In the genomic region with DNA sequence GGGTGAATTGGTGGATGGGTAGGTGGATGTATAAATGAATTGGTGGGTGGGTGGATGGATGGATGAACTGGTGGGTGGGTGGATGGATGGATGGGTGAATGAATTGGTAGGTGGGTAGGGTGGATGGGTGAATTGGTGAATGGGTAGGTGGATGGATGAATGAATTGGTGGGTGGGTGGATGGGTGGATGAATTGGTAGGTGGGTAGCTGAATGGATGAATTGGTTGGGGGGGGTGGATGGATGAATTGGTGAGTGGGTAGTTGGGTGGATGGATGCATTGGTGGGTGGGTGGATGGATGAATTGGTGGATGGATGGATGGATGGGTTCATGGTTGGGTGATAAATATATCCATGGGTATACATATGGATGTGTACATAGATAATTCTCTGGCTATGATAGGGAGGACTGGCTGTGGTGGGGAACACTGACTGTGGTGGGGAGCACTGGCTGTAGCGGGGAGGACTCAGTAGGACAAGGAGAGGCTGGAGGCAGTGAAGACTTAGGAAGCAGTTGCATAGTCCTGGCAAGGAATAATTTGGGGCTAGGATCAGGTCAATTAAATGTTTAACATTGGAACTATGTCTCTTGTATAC, we compare ENCODE assay signal across 23 cellular contexts. TPM values are rescaled to one million over a fixed set of nuclear protein-coding genes. Genes with fewer than 3 reads are reported as not detected.
DNase-seq lines count a peak whose midpoint lies in the region; ATAC-seq, FAIRE-seq and TF ChIP-seq lines count a peak whose summit lies in the region.
"Had no signal": no experiment of that assay in that cellular context is flagged by ENCODE, and none has a peak within 500 bp of the region (broad histone marks: within the 10 kb centered on the region; RNA-seq: fewer than 3 reads in every experiment).

No MANE protein-coding gene starts in this region.

- H3K9ac ChIP-seq in HepG2 (ENCODE audit: insufficient read depth, low read depth, low read length), result no peak overlapping the region

- no peak overlapping the region for H2AFZ ChIP-seq in HepG2 (ENCODE audit: low read length)

- no peaks in the 10 kb centered on the region for H3K27me3 Mint-ChIP-seq in activated T-helper 2 cell treated with anti-CD3 and anti-CD28 coated beads, Interferon-gamma antibody, Interleukin-2, Interleukin-4, amounts not matched to agents 10 μg/mL and 5 μg/mL and 100 μg/mL, durations not matched to agents 14 hours and 24 hours and 36 hours (ENCODE audit: low read depth)
- H3K27me3 Mint-ChIP-seq in mesothelial cell of epicardium (ENCODE audit: low read depth), result no peaks in the 10 kb centered on the region
- H3K27me3 Mint-ChIP-seq in activated CD4-positive, alpha-beta T cell treated with anti-CD3 and anti-CD28 coated beads, Interleukin-2, amount 10 ng/mL, durations not matched to agents 7 days and 5 days, result no peaks in the 10 kb centered on the region

- peaks cover 7% of the 10 kb centered on the region; the same call in 1 of the 2 replicates for H3K4me1 ChIP-seq in HepG2 (ENCODE audit: insufficient read depth, low read length)
- no peaks in the 10 kb centered on the region for H3K4me1 ChIP-seq in right lobe of liver

- H4K20me1 ChIP-seq in HepG2 (ENCODE audit: insufficient read depth, low read length), result peaks cover 8% of the 10 kb centered on the region; the same call in 1 of the 2 replicates

- TF ChIP-seq CTCF in HepG2 (CRISPR knock-in tag; IDR thresholded peaks at IDR 0.05), result no peak
- no peak for TF ChIP-seq CTCF in right lobe of liver (IDR thresholded peaks at IDR 0.05)
- no peak for TF ChIP-seq CTCF in mesothelial cell of epicardium (IDR thresholded peaks at IDR 0.05; ENCODE audit: unreplicated experiment)

- FAIRE-seq in HepG2 (lab: Jason Lieb, UNC), result no peak

- peaks cover 57% of the 10 kb centered on the region for H3K36me3 Mint-ChIP-seq in activated T-helper 2 cell treated with anti-CD3 and anti-CD28 coated beads, Interferon-gamma antibody, Interleukin-2, Interleukin-4, amounts not matched to agents 10 μg/mL and 5 μg/mL and 100 μg/mL, durations not matched to agents 14 hours and 24 hours and 36 hours (ENCODE audit: low read depth)
- H3K36me3 Mint-ChIP-seq in mesothelial cell of epicardium, result no peaks in the 10 kb centered on the region
- peaks cover 26% of the 10 kb centered on the region for H3K36me3 Mint-ChIP-seq in activated CD4-positive, alpha-beta T cell treated with anti-CD3 and anti-CD28 coated beads, Interleukin-2, amount 10 ng/mL, durations not matched to agents 7 days and 5 days (ENCODE audit: low read depth)

- no peak overlapping the region for H3K4me3 Mint-ChIP-seq in activated T-helper 2 cell treated with anti-CD3 and anti-CD28 coated beads, Interferon-gamma antibody, Interleukin-2, Interleukin-4, amounts not matched to agents 10 μg/mL and 5 μg/mL and 100 μg/mL, durations not matched to agents 14 hours and 24 hours and 36 hours (ENCODE audit: low read depth)
- H3K4me3 Mint-ChIP-seq in mesothelial cell of epicardium, result no peak overlapping the region
- no peak overlapping the region for H3K4me3 Mint-ChIP-seq in activated CD4-positive, alpha-beta T cell treated with anti-CD3 and anti-CD28 coated beads, Interleukin-2, amount 10 ng/mL, durations not matched to agents 7 days and 5 days

- no peak for TF ChIP-seq POLR2A in HepG2 (IDR thresholded peaks at IDR 0.05; ENCODE audit: insufficient read depth in 1 of 2, low read depth in 2 of 2, low read length in 2 of 2)
- TF ChIP-seq POLR2A in right lobe of liver (IDR thresholded peaks at IDR 0.05), result no peak

- H3K9me3 Mint-ChIP-seq in activated T-helper 2 cell treated with anti-CD3 and anti-CD28 coated beads, Interferon-gamma antibody, Interleukin-2, Interleukin-4, amounts not matched to agents 10 μg/mL and 5 μg/mL and 100 μg/mL, durations not matched to agents 14 hours and 24 hours and 36 hours, result no peaks in the 10 kb centered on the region
- peaks cover 4% of the 10 kb centered on the region for H3K9me3 Mint-ChIP-seq in mesothelial cell of epicardium
- peaks cover 5% of the 10 kb centered on the region for H3K9me3 Mint-ChIP-seq in activated CD4-positive, alpha-beta T cell treated with anti-CD3 and anti-CD28 coated beads, Interleukin-2, amount 10 ng/mL, durations not matched to agents 7 days and 5 days

- intact Hi-C loops in HepG2 (cut with micrococcal nuclease; ENCODE audit: unreplicated experiment), result no loop called here
- intact Hi-C loops in right lobe of liver (cut with DNase I), result no loop called here
- intact Hi-C loops in activated T-helper 2 cell treated with anti-CD3 and anti-CD28 coated beads, Interferon-gamma antibody, Interleukin-2, Interleukin-4, amounts not matched to agents 10 μg/mL and 5 μg/mL and 100 μg/mL, durations not matched to agents 14 hours and 24 hours and 36 hours (cut with micrococcal nuclease), result no loop called here
- intact Hi-C loops in sciatic nerve (cut with DNase I), result no loop called here

- H3K36me3 ChIP-seq in HepG2 (replicated peaks in 1 of 2; ENCODE audit: control insufficient read depth in 1 of 2, insufficient read depth in 2 of 2, low read length in 2 of 2) (peaks cover 6 to 9% of the 10 kb centered on the region in 2 experiments; a peak in 4 of 5 replicates), right lobe of liver (no peaks in the 10 kb centered on the region)
- H3K36me3 ChIP-seq: gastrocnemius medialis had no signal

- H3K27me3 ChIP-seq in HepG2 (ENCODE audit: control insufficient read depth in 1 of 2, insufficient read depth in 2 of 2, low read length in 2 of 2) (no peaks in the 10 kb centered on the region), right lobe of liver (no peaks in the 10 kb centered on the region)
- H3K27me3 ChIP-seq: gastrocnemius medialis, MG63, tibial nerve had no signal

- ATAC-seq in HepG2, result no peak
- no peak for ATAC-seq in right lobe of liver
- ATAC-seq in sciatic nerve, result no peak
- ATAC-seq: activated CD4-positive, CD25-positive, alpha-beta regulatory T cell treated with anti-CD3 and anti-CD28 coated beads, Interleukin-2, amount 50 U/mL, for 24 hours; activated naive CD4-positive, alpha-beta T cell treated with anti-CD3 and anti-CD28 coated beads, Interleukin-2, amount 50 U/mL, for 72 hours; gastrocnemius medialis; psoas muscle had no signal

- no peak for DNase-seq in HepG2 (ENCODE audit: low spot score)
- DNase-seq in right lobe of liver, result no peak
- DNase-seq in activated T-helper 2 cell treated with anti-CD3 and anti-CD28 coated beads, Interferon-gamma antibody, Interleukin-2, Interleukin-4, amounts not matched to agents 10 μg/mL and 5 μg/mL and 100 μg/mL, durations not matched to agents 14 hours and 24 hours and 36 hours (ENCODE audit: low spot score), result no peak
- DNase-seq in mesothelial cell of epicardium (ENCODE audit: low spot score in 2 of 2, unreplicated experiment in 2 of 2), result no peak
- no peak for DNase-seq in stimulated activated CD4-positive, alpha-beta T cell treated with anti-CD3 and anti-CD28 coated beads, Interleukin-12 subunit alpha, Interleukin-12 subunit beta, amount 100 ng/mL, for 4 hours
- DNase-seq in activated CD4-positive, alpha-beta T cell treated with anti-CD3 and anti-CD28 coated beads, Interleukin-2, amount 10 ng/mL, durations not matched to agents 7 days and 5 days, result no peak
- no peak for DNase-seq in sciatic nerve (ENCODE audit: low spot score)
- no peak for DNase-seq in NOMO-1 treated with dmso at 0.1 percent for 144 hours (lab: John Stamatoyannopoulos, UW; ENCODE audit: unreplicated experiment)
- DNase-seq: activated CD8-positive, alpha-beta memory T cell treated with anti-CD3 and anti-CD28 coated beads for 24 hours; C1 segment of cervical spinal cord; effector CD4-positive, alpha-beta T cell; erythroblast; gastrocnemius medialis; islet precursor cell; NCI-H1417 treated with DMSO at 0.1 percent for 48 hours; NCI-H510A; stimulated activated CD4-positive, alpha-beta T cell treated with anti-CD3 and anti-CD28 coated beads, Interleukin-4, amount 100 ng/mL, for 1 hour; stimulated activated naive CD4-positive, alpha-beta T cell treated with Interleukin-2 at 50 U/mL for 16 hours had no signal

- no peak overlapping the region for H3K4me3 ChIP-seq in HepG2 (replicated peaks in 1 of 3; ENCODE audit: insufficient read depth in 1 of 3, low read depth in 2 of 3, low read length in 3 of 3)
- H3K4me3 ChIP-seq in right lobe of liver, result no peak overlapping the region
- H3K4me3 ChIP-seq: gastrocnemius medialis, MG63, psoas muscle, tibial nerve had no signal

- H3K27ac Mint-ChIP-seq in activated T-helper 2 cell treated with anti-CD3 and anti-CD28 coated beads, Interferon-gamma antibody, Interleukin-2, Interleukin-4, amounts not matched to agents 10 μg/mL and 5 μg/mL and 100 μg/mL, durations not matched to agents 14 hours and 24 hours and 36 hours, result peak overlapping the region; percentile 43
- H3K27ac Mint-ChIP-seq in mesothelial cell of epicardium, result peak overlapping the region; percentile 48
- H3K27ac Mint-ChIP-seq in activated CD4-positive, alpha-beta T cell treated with anti-CD3 and anti-CD28 coated beads, Interleukin-2, amount 10 ng/mL, durations not matched to agents 7 days and 5 days, result no peak overlapping the region
- H3K27ac Mint-ChIP-seq: activated naive CD4-positive, alpha-beta T cell treated with anti-CD3 and anti-CD28 coated beads, Interleukin-2, amount 50 U/mL, for 72 hours had no signal

- H3K9me3 ChIP-seq in HepG2 (ENCODE audit: low read length) (no peaks in the 10 kb centered on the region), right lobe of liver (no peaks in the 10 kb centered on the region)
- H3K9me3 ChIP-seq: gastrocnemius medialis, MG63, psoas muscle, tibial nerve had no signal

- no peak overlapping the region for H3K4me2 ChIP-seq in HepG2 (ENCODE audit: low read depth, low read length)

- no peak overlapping the region for H3K27ac ChIP-seq in HepG2 (ENCODE audit: extremely low read length, insufficient read depth, low read length)
- H3K27ac ChIP-seq in right lobe of liver, result no peak overlapping the region
- H3K27ac ChIP-seq: gastrocnemius medialis, psoas muscle, tibial nerve had no signal

- WGBS in HepG2 (ENCODE audit: low lambda C conversion rate), result 0% methylated on average over 1 of the region's 1 CpG
- 100% methylated on average over 1 of the region's 1 CpG for WGBS in right lobe of liver (ENCODE audit: insufficient coverage, low coverage, low lambda C conversion rate, missing lambda C conversion rate)

- H3K4me1 Mint-ChIP-seq in activated T-helper 2 cell treated with anti-CD3 and anti-CD28 coated beads, Interferon-gamma antibody, Interleukin-2, Interleukin-4, amounts not matched to agents 10 μg/mL and 5 μg/mL and 100 μg/mL, durations not matched to agents 14 hours and 24 hours and 36 hours (ENCODE audit: low read depth), result peaks cover 29% of the 10 kb centered on the region
- peaks cover 6% of the 10 kb centered on the region for H3K4me1 Mint-ChIP-seq in mesothelial cell of epicardium
- peaks cover 26% of the 10 kb centered on the region for H3K4me1 Mint-ChIP-seq in activated CD4-positive, alpha-beta T cell treated with anti-CD3 and anti-CD28 coated beads, Interleukin-2, amount 10 ng/mL, durations not matched to agents 7 days and 5 days

- CTCF ChIA-PET in HepG2 (lab: Yijun Ruan, JAX; ENCODE audit: low intra/inter-chr PET ratio, low total read pairs), result no interaction called here
- CTCF ChIA-PET in activated CD4-positive, alpha-beta T cell treated with anti-CD3 and anti-CD28 coated beads, Interleukin-2, amount 10 ng/mL, durations not matched to agents 7 days and 5 days (lab: Charles Lee), result no interaction called here

- TF ChIP-seq EP300 in HepG2 (IDR thresholded peaks at IDR 0.05; ENCODE audit: low read depth in 2 of 2, low read length in 2 of 2), result no peak
- TF ChIP-seq EP300 in HepG2 (CRISPR knock-in tag; IDR thresholded peaks at IDR 0.05; ENCODE audit: borderline replicate concordance), result no peak

- peaks cover 11% of the 10 kb centered on the region for H3K79me2 ChIP-seq in HepG2 (ENCODE audit: insufficient read depth, low read length)

- no peak for TF ChIP-seq RAD21 in HepG2 (CRISPR knock-in tag; IDR thresholded peaks at IDR 0.05)

- POLR2A ChIA-PET in HepG2 (lab: Yijun Ruan, JAX), result no interaction called here
- POLR2A ChIA-PET in activated CD4-positive, alpha-beta T cell treated with anti-CD3 and anti-CD28 coated beads, Interleukin-2, amount 10 ng/mL, durations not matched to agents 7 days and 5 days (lab: Charles Lee), result no interaction called here

- in situ Hi-C loops in HepG2 (cut with HindIII; ENCODE audit: extremely low pct_ligation_motif_present, low pct_unique_long_range_greater_than_20kb), result no loop called here

- BruUV-seq in HepG2 (replicated peaks; lab: Mats Ljungman, UMichigan), result no TSS peak

RNA-seq across cellular contexts. Expression of gene ABCC1, which starts 54.4 kb away (rescaled TPM):
- 10.2 and 13.0 TPM in 2 replicates for total RNA-seq in HepG2 (2016; rRNA removed; fragmentation: Illumina TruSeq; extraction: Trizol)
- total RNA-seq in HepG2 (2016; cell fraction: cytosol; rRNA removed; fragmentation: Illumina TruSeq; extraction: Trizol; ENCODE audit: low read depth), result 6.2 and 6.4 TPM in 2 replicates
- 8.4 and 12.8 TPM in 2 replicates for total RNA-seq in HepG2 (2016; cell fraction: insoluble cytoplasmic fraction; rRNA removed; fragmentation: Illumina TruSeq; extraction: Trizol)
- 7.7 and 8.5 TPM in 2 replicates for total RNA-seq in HepG2 (2016; cell fraction: membrane; rRNA removed; fragmentation: Illumina TruSeq; extraction: Trizol)
- total RNA-seq in HepG2 (2016; cell fraction: nucleus; rRNA removed; fragmentation: Illumina TruSeq; extraction: Trizol), result 23.8 and 28.6 TPM in 2 replicates
- 30.6 and 38.1 TPM in 2 replicates for polyA plus RNA-seq in HepG2 (2011; rRNA removed)
- 14.1 and 14.7 TPM in 2 replicates for polyA plus RNA-seq in HepG2 (2011; cell fraction: cytosol; rRNA removed)
- 110 and 133 TPM in 2 replicates for polyA plus RNA-seq in HepG2 (2011; cell fraction: nucleus; rRNA removed)
- polyA plus RNA-seq in HepG2 (2012), result 23.1 and 36.8 TPM in 2 replicates
- polyA plus RNA-seq in HepG2 (2016; cell fraction: cytosol; fragmentation: Illumina TruSeq; extraction: Trizol; ENCODE audit: low read depth), result 1.3 TPM in 2 replicates
- 6.5 and 9.3 TPM in 2 replicates for polyA plus RNA-seq in HepG2 (2016; cell fraction: insoluble cytoplasmic fraction; fragmentation: Illumina TruSeq; extraction: Trizol; ENCODE audit: low read depth)
- 2.5 and 3.5 TPM in 2 replicates for polyA plus RNA-seq in HepG2 (2016; cell fraction: membrane; fragmentation: Illumina TruSeq; extraction: Trizol; ENCODE audit: low read depth)
- 47.8 and 49.6 TPM in 2 replicates for polyA plus RNA-seq in HepG2 (2016; cell fraction: nucleus; fragmentation: Illumina TruSeq; extraction: Trizol; ENCODE audit: insufficient read depth, low read depth)
- polyA minus RNA-seq in HepG2 (2011; rRNA and poly(A)+ RNA removed; ENCODE audit: low replicate concordance), result 87.8 and 152 TPM in 2 replicates
- 36.7 and 46.7 TPM in 2 replicates for polyA minus RNA-seq in HepG2 (2011; cell fraction: cytosol; rRNA and poly(A)+ RNA removed)
- 61.3 and 64.6 TPM in 2 replicates for polyA minus RNA-seq in HepG2 (2011; cell fraction: nucleus; rRNA and poly(A)+ RNA removed)
- total RNA-seq in right lobe of liver, result 1 to 10 TPM; 1.9 to 6.7 (median 4.1) TPM
- 95.7 and 99.4 TPM in 2 replicates for total RNA-seq in activated T-helper 2 cell treated with anti-CD3 and anti-CD28 coated beads, Interferon-gamma antibody, Interleukin-2, Interleukin-4, amounts not matched to agents 10 μg/mL and 5 μg/mL and 100 μg/mL, durations not matched to agents 14 hours and 24 hours and 36 hours
- 65.2 to 69.4 TPM (median 66.9 TPM) in 3 replicates for total RNA-seq in mesothelial cell of epicardium
- total RNA-seq in activated CD4-positive, alpha-beta T cell treated with anti-CD3 and anti-CD28 coated beads, Interleukin-2, amount 10 ng/mL, durations not matched to agents 7 days and 5 days, result 10 to 100 TPM; 51.7 to 55.2 TPM
- total RNA-seq in sciatic nerve, result 34.2 TPM
